In genomic region chr10:63697956-63698814, GRCh38 we compare ENCODE assay signal across 11 cellular contexts.
A peak's percentile ranks its signal among the peaks of the same experiment; 100 is the strongest.
DNase-seq lines count a peak whose midpoint lies in the region; ATAC-seq and TF ChIP-seq lines count a peak whose summit lies in the region.
"Had no signal": no experiment of that assay in that cellular context is flagged by ENCODE, and none has a peak within 500 bp of the region (broad histone marks: within the 10 kb centered on the region; RNA-seq: fewer than 3 reads in every experiment).

No MANE protein-coding gene starts in this region.

- intact Hi-C loops in psoas muscle (cut with DNase I) (no loop called here), spleen (cut with DNase I; ENCODE audit: low total_unique reads) (no loop called here)

- H3K27ac ChIP-seq in OCI-LY3 (ENCODE audit: low read length) (no peak overlapping the region), psoas muscle (peak overlapping the region; percentile 88), spleen (peak overlapping the region in 2 of 8 donors; percentile 28 to 68)

- no peaks in the 10 kb centered on the region for H3K9me3 ChIP-seq in OCI-LY3 (ENCODE audit: insufficient read depth, low read length)
- no peaks in the 10 kb centered on the region for H3K9me3 ChIP-seq in psoas muscle
- H3K9me3 ChIP-seq in spleen: no peaks in the 10 kb centered on the region

- peak overlapping the region; percentile 54 for H3K4me2 ChIP-seq in OCI-LY3 (ENCODE audit: low read length)

- no peak overlapping the region for H3K9ac ChIP-seq in OCI-LY3 (ENCODE audit: low read length)

- H3K27me3 ChIP-seq in OCI-LY3 (ENCODE audit: low read depth, low read length): no peaks in the 10 kb centered on the region
- no peaks in the 10 kb centered on the region for H3K27me3 ChIP-seq in psoas muscle (ENCODE audit: insufficient read depth in 3 of 3, low read length in 2 of 3)
- no peaks in the 10 kb centered on the region for H3K27me3 ChIP-seq in spleen (replicated peaks in 1 of 7)

- no peak for TF ChIP-seq POLR2A in spleen (IDR thresholded peaks at IDR 0.05)

- H2AFZ ChIP-seq in OCI-LY3 (ENCODE audit: low read depth, low read length): no peak overlapping the region

- peak; percentile 81 for ATAC-seq in GM19351 (IDR thresholded peaks at IDR 0.05; ENCODE audit: unreplicated experiment)
- ATAC-seq in HG02852 (IDR thresholded peaks at IDR 0.05; ENCODE audit: unreplicated experiment): peak; percentile 84
- no peak for ATAC-seq in psoas muscle

- no peak for TF ChIP-seq CTCF in OCI-LY3 (IDR thresholded peaks at IDR 0.05; ENCODE audit: low read depth, low read length)
- TF ChIP-seq CTCF in psoas muscle (IDR thresholded peaks at IDR 0.05): no peak
- TF ChIP-seq CTCF in spleen (IDR thresholded peaks at IDR 0.05 in 8 of 11, conservative IDR thresholded peaks at IDR 0.05 in 3 of 11): no peak

- WGBS in psoas muscle, 3 donors: 76 to 84% (median 79%) methylated on average over 7 of the region's 7 CpGs
- 68 to 76% (median 72%) methylated on average over 7 of the region's 7 CpGs for WGBS in spleen, 5 donors

- H3K4me1 ChIP-seq in OCI-LY3 (ENCODE audit: low read length): peaks cover 33% of the 10 kb centered on the region
- peaks cover 43% of the 10 kb centered on the region for H3K4me1 ChIP-seq in psoas muscle
- peaks cover 20 to 55% (median 40%) of the 10 kb centered on the region in 6 donors for H3K4me1 ChIP-seq in spleen

- no peaks in the 10 kb centered on the region for H4K20me1 ChIP-seq in OCI-LY3 (ENCODE audit: insufficient read depth, low read length)

- no peak for DNase-seq in psoas muscle
- DNase-seq in occipital lobe (lab: John Stamatoyannopoulos, UW): no peak
- no peak for DNase-seq in MV-4-11 (lab: John Stamatoyannopoulos, UW)
- DNase-seq in spleen: no peak
- no peak for DNase-seq in HT-29 (ENCODE audit: low spot score)
- DNase-seq: EL, kidney, NCI-H1105 treated with DMSO at 0.1 percent for 48 hours had no signal

- H3K36me3 ChIP-seq in OCI-LY3 (replicated peaks; ENCODE audit: low read depth, low read length) (no peaks in the 10 kb centered on the region), psoas muscle (ENCODE audit: insufficient read depth in 1 of 2, low read depth in 1 of 2) (no peaks in the 10 kb centered on the region), spleen (no peaks in the 10 kb centered on the region)

- no peak overlapping the region for H3K4me3 ChIP-seq in OCI-LY3 (ENCODE audit: low read length)
- H3K4me3 ChIP-seq in psoas muscle: no peak overlapping the region
- H3K4me3 ChIP-seq in spleen: no peak overlapping the region

- H3K79me2 ChIP-seq in OCI-LY3 (ENCODE audit: low read length): no peaks in the 10 kb centered on the region

Comparison
In these comparisons a context has a peak if more than half of its experiments do, and no peak if none do; other contexts are left out.
1. ATAC-seq: peak in GM19351 (single experiment) and HG02852 (single experiment); none in psoas muscle (0 of 4).